10 cellular contexts compared by ENCODE assay signal in genomic region chr14:54683882-54684794, GRCh38.
DNase-seq lines count a peak whose midpoint lies in the region; ATAC-seq and TF ChIP-seq lines count a peak whose summit lies in the region.
"Had no signal": no experiment of that assay in that cellular context is flagged by ENCODE, and none has a peak within 500 bp of the region (broad histone marks: within the 10 kb centered on the region; RNA-seq: fewer than 3 reads in every experiment).

No MANE protein-coding gene starts in this region.

- DNase-seq in Daoy (ENCODE audit: low read depth) (peak; percentile 76), SK-N-SH (peak; percentile 66), foreskin fibroblast (peak; percentile 82 to 93), left lobe of liver (ENCODE audit: low spot score) (no peak), retina (no peak)
- DNase-seq: immature natural killer cell, NCI-H510A had no signal

- H3K79me2 ChIP-seq in SK-N-SH (ENCODE audit: insufficient read depth): peaks cover 84% of the 10 kb centered on the region

- H3K9ac ChIP-seq in SK-N-SH: peak overlapping the region; percentile 47; the same call in 1 of the 2 replicates
- no peak overlapping the region for H3K9ac ChIP-seq in rectal smooth muscle tissue (ENCODE audit: low read length)

- H3K4me1 ChIP-seq in SK-N-SH (ENCODE audit: control insufficient read depth in 1 of 2, insufficient read depth in 2 of 2, low read depth in 1 of 2, low read length in 1 of 2) (peaks cover 38 to 50% of the 10 kb centered on the region in 2 experiments), rectal smooth muscle tissue (ENCODE audit: control insufficient read depth, insufficient read depth, low read length) (peaks cover 33% of the 10 kb centered on the region)

- H3K36me3 ChIP-seq in SK-N-SH (replicated peaks in 1 of 2; ENCODE audit: control insufficient read depth in 1 of 2, insufficient read depth in 2 of 2, low read length in 1 of 2) (peaks cover 0 to 13% of the 10 kb centered on the region in 2 experiments), rectal smooth muscle tissue (ENCODE audit: control insufficient read depth, insufficient read depth, low read length) (no peaks in the 10 kb centered on the region)

- CTCF ChIA-PET in SK-N-SH (lab: Yijun Ruan, JAX): interaction anchor here (0.8 to 4.4 kb wide), 5 partner anchors 9 to 133 kb away, joined by 3 to 36 read pairs (median 3); partner anchors contain the start of gene SAMD4A

- H4K20me1 ChIP-seq in SK-N-SH (ENCODE audit: insufficient read depth): peaks cover 4% of the 10 kb centered on the region; the same call in 1 of the 2 replicates

- 29% methylated on average over 5 of the region's 8 CpGs for WGBS in SK-N-SH (ENCODE audit: low lambda C conversion rate)

- peaks cover 31% of the 10 kb centered on the region for H3F3A ChIP-seq in SK-N-SH (replicated peaks; ENCODE audit: insufficient read depth)

- peak overlapping the region; percentile 74 for H3K4me2 ChIP-seq in SK-N-SH

- TF ChIP-seq CTCF in SK-N-SH (IDR thresholded peaks at IDR 0.05) (no peak), foreskin fibroblast (IDR thresholded peaks at IDR 0.05; ENCODE audit: low read depth, low read length) (no peak)

- TF ChIP-seq RAD21 in SK-N-SH (IDR thresholded peaks at IDR 0.05; ENCODE audit: low read length): no peak

- no peaks in the 10 kb centered on the region for H3K9me3 ChIP-seq in SK-N-SH

- no peak overlapping the region for H2AFZ ChIP-seq in SK-N-SH (ENCODE audit: low read depth)

- H3K27me3 ChIP-seq in SK-N-SH (ENCODE audit: insufficient read depth) (no peaks in the 10 kb centered on the region), rectal smooth muscle tissue (ENCODE audit: control insufficient read depth, insufficient read depth, low read length) (no peaks in the 10 kb centered on the region)

- POLR2A ChIA-PET in SK-N-SH (lab: Yijun Ruan, JAX): interaction anchor here (1.2 kb wide), 1 partner anchor 117 kb away, joined by 5 read pairs; the partner anchor contains the start of gene SAMD4A

- TF ChIP-seq EP300 in SK-N-SH (IDR thresholded peaks at IDR 0.05; ENCODE audit: borderline replicate concordance in 1 of 2, low read depth in 1 of 2, low read length in 1 of 2): peak in 1 of 2 experiments; percentile 69; a peak in 2 of 4 replicates

- no peak for ATAC-seq in GM19452 (IDR thresholded peaks at IDR 0.05; ENCODE audit: unreplicated experiment)
- no peak for ATAC-seq in left lobe of liver
- no peak for ATAC-seq in GM21423 (IDR thresholded peaks at IDR 0.05; ENCODE audit: unreplicated experiment)

- no peaks in the 10 kb centered on the region for H3K9me2 ChIP-seq in SK-N-SH

- H3K27ac ChIP-seq in SK-N-SH (ENCODE audit: low read depth in 2 of 2, low read length in 1 of 2) (peak overlapping the region; percentile 72 to 81), rectal smooth muscle tissue (ENCODE audit: low read depth, low read length) (peak overlapping the region; percentile 42)

- H3K4me3 ChIP-seq in SK-N-SH (ENCODE audit: low read depth in 2 of 2, low read length in 1 of 2) (peak overlapping the region; percentile 1 to 14; a peak in 3 of 4 replicates), foreskin fibroblast (ENCODE audit: low read depth in 1 of 2, low read length in 2 of 2) (no peak overlapping the region), rectal smooth muscle tissue (ENCODE audit: low read length) (no peak overlapping the region)

TF ChIP-seq in SK-N-SH, 30 proteins besides CTCF, POLR2A, EP300 and RAD21:
- TF ChIP-seq FOSL2 (IDR thresholded peaks at IDR 0.05; ENCODE audit: borderline replicate concordance, low read depth) (peak; percentile 72), JUND (IDR thresholded peaks at IDR 0.05) (peak; percentile 77), RCOR1 (IDR thresholded peaks at IDR 0.05; ENCODE audit: low read length) (no peak), GABPA (IDR thresholded peaks at IDR 0.05; ENCODE audit: low read depth) (no peak), RXRA (IDR thresholded peaks at IDR 0.05; ENCODE audit: borderline replicate concordance, low read depth) (peak; percentile 52; the same call in 1 of the 2 replicates), FOXM1 (IDR thresholded peaks at IDR 0.05; ENCODE audit: low read depth) (peak; percentile 66), EZH2phosphoT487 (IDR thresholded peaks at IDR 0.05; ENCODE audit: borderline replicate concordance, low read depth) (no peak), TAF1 (IDR thresholded peaks at IDR 0.05; ENCODE audit: borderline replicate concordance, low read depth, low read length) (no peak), NFIC (IDR thresholded peaks at IDR 0.05; ENCODE audit: borderline replicate concordance) (peak; percentile 89), TEAD4 (IDR thresholded peaks at IDR 0.05; ENCODE audit: borderline replicate concordance, insufficient read depth) (0 out of 2 replicates have a peak, but pooled peaks have one; percentile 39), SMC3 (IDR thresholded peaks at IDR 0.05; ENCODE audit: low read depth, low read length) (no peak), POLR2AphosphoS5 (IDR thresholded peaks at IDR 0.05; ENCODE audit: low read depth, low read length) (peak; percentile 27; the same call in 1 of the 2 replicates), USF1 (IDR thresholded peaks at IDR 0.05; ENCODE audit: borderline replicate concordance, low read depth) (no peak), SIN3A (IDR thresholded peaks at IDR 0.05; ENCODE audit: borderline replicate concordance, low read depth, low read length) (no peak), GATA2 (CRISPR knock-in tag; IDR thresholded peaks at IDR 0.05) (no peak), TCF12 (IDR thresholded peaks at IDR 0.05) (peak; percentile 82), CHD2 (IDR thresholded peaks at IDR 0.05; ENCODE audit: low read length, partially characterized antibody) (no peak), MEF2A (IDR thresholded peaks at IDR 0.05; ENCODE audit: borderline replicate concordance, low read depth) (peak; percentile 34; the same call in 1 of the 2 replicates)
- TF ChIP-seq, protein P1, sequence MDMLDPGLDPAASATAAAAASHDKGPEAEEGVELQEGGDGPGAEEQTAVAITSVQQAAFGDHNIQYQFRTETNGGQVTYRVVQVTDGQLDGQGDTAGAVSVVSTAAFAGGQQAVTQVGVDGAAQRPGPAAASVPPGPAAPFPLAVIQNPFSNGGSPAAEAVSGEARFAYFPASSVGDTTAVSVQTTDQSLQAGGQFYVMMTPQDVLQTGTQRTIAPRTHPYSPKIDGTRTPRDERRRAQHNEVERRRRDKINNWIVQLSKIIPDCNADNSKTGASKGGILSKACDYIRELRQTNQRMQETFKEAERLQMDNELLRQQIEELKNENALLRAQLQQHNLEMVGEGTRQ (IDR thresholded peaks at IDR 0.05; ENCODE audit: borderline replicate concordance, low read depth, low read length): no peak
- TF ChIP-seq, protein P2, sequence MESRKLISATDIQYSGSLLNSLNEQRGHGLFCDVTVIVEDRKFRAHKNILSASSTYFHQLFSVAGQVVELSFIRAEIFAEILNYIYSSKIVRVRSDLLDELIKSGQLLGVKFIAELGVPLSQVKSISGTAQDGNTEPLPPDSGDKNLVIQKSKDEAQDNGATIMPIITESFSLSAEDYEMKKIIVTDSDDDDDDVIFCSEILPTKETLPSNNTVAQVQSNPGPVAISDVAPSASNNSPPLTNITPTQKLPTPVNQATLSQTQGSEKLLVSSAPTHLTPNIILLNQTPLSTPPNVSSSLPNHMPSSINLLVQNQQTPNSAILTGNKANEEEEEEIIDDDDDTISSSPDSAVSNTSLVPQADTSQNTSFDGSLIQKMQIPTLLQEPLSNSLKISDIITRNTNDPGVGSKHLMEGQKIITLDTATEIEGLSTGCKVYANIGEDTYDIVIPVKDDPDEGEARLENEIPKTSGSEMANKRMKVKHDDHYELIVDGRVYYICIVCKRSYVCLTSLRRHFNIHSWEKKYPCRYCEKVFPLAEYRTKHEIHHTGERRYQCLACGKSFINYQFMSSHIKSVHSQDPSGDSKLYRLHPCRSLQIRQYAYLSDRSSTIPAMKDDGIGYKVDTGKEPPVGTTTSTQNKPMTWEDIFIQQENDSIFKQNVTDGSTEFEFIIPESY (IDR thresholded peaks at IDR 0.05; ENCODE audit: borderline replicate concordance, low read depth): no peak; the same call in 1 of the 2 replicates
- TF ChIP-seq, protein P3, sequence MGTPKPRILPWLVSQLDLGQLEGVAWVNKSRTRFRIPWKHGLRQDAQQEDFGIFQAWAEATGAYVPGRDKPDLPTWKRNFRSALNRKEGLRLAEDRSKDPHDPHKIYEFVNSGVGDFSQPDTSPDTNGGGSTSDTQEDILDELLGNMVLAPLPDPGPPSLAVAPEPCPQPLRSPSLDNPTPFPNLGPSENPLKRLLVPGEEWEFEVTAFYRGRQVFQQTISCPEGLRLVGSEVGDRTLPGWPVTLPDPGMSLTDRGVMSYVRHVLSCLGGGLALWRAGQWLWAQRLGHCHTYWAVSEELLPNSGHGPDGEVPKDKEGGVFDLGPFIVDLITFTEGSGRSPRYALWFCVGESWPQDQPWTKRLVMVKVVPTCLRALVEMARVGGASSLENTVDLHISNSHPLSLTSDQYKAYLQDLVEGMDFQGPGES (IDR thresholded peaks at IDR 0.05; ENCODE audit: low read depth, low read length): no peak
- TF ChIP-seq, protein P4, sequence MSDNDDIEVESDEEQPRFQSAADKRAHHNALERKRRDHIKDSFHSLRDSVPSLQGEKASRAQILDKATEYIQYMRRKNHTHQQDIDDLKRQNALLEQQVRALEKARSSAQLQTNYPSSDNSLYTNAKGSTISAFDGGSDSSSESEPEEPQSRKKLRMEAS (IDR thresholded peaks at IDR 0.05; ENCODE audit: low read depth): 0 out of 2 replicates have a peak, but pooled peaks have one; percentile 24
- TF ChIP-seq, protein P5, sequence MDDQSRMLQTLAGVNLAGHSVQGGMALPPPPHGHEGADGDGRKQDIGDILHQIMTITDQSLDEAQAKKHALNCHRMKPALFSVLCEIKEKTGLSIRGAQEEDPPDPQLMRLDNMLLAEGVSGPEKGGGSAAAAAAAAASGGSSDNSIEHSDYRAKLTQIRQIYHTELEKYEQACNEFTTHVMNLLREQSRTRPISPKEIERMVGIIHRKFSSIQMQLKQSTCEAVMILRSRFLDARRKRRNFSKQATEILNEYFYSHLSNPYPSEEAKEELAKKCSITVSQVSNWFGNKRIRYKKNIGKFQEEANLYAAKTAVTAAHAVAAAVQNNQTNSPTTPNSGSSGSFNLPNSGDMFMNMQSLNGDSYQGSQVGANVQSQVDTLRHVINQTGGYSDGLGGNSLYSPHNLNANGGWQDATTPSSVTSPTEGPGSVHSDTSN (IDR thresholded peaks at IDR 0.05): peak; percentile 55

Comparison
In these comparisons a context has a peak if more than half of its experiments do, and no peak if none do; other contexts are left out.
1. DNase-seq: peak in Daoy (single experiment), SK-N-SH (single experiment) and foreskin fibroblast (2 of 2); none in left lobe of liver (single experiment) and retina (single experiment).
2. H3K4me3 ChIP-seq: peak in SK-N-SH (2 of 2); none in foreskin fibroblast (0 of 2) and rectal smooth muscle tissue (single experiment).